ENCODE assay signal across 11 cellular contexts in the genomic region with DNA sequence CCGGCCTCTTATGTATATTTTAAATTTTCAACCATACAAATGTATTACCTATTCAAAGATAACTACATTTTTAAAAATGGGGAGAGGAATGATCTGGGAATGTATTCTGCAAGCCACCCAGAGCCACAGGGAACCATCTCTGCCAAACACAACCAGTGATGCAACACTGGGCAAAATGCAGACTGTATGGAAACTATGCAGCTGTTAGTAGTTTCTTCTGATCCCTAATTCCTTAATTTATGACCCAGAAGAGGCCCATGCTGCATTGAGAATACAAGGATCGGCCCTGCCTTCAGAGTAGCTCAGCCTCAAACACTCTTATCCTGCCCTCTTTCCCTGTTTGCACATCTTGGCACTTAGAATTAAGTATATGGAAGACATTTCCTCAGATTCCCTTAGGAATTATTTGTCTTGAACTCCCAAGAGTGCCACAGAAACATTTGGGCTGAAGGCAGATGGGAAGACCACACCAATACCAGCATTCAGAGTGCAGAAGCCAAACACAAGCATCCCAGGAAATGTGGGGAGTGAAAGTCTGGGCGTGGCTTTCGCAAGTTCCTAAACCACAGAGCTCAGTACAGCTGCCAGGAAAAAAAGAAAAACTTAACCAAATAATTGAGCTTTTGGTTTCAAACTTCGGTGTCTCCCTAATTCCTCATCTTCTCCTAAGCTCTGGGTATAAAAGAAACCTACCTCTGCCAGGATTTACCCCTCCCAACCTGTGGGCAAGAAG. TPM values are rescaled to one million over a fixed set of nuclear protein-coding genes. Genes with fewer than 3 reads are reported as not detected.
DNase-seq lines count a peak whose midpoint lies in the region; ATAC-seq, FAIRE-seq and TF ChIP-seq lines count a peak whose summit lies in the region.
"Had no signal": no experiment of that assay in that cellular context is flagged by ENCODE, and none has a peak within 500 bp of the region (broad histone marks: within the 10 kb centered on the region; RNA-seq: fewer than 3 reads in every experiment).

No MANE protein-coding gene starts in this region.

- H3K4me3 ChIP-seq in K562 (no peak overlapping the region), lower lobe of right lung (peak overlapping the region; percentile 23)

- H3K36me3 ChIP-seq in K562 (ENCODE audit: control insufficient read depth, insufficient read depth, low read length) = peaks cover 50% of the 10 kb centered on the region
- peaks cover 49% of the 10 kb centered on the region for H3K36me3 ChIP-seq in lower lobe of right lung

- H3K4me1 ChIP-seq in K562 (replicated peaks in 1 of 2; ENCODE audit: control insufficient read depth in 2 of 2, insufficient read depth in 2 of 2, low read length in 2 of 2) (peaks cover 0 to 9% of the 10 kb centered on the region in 2 experiments; a peak in 3 of 5 replicates), lower lobe of right lung (peaks cover 25% of the 10 kb centered on the region)

- no peak for TF ChIP-seq POLR2A in K562 (conservative IDR thresholded peaks at IDR 0.05)

- CTCF ChIA-PET in K562 (lab: Yijun Ruan, JAX; ENCODE audit: low intra/inter-chr PET ratio) = no interaction called here

- ATAC-seq in Right ventricle myocardium inferior = peak; percentile 58
- ATAC-seq in K562 = no peak
- ATAC-seq in lower lobe of right lung = peak; percentile 23 to 57
- no peak for ATAC-seq in GM19351 (IDR thresholded peaks at IDR 0.05; ENCODE audit: unreplicated experiment)

- no peaks in the 10 kb centered on the region for H3K9me3 ChIP-seq in K562 (replicated peaks; ENCODE audit: control insufficient read depth, insufficient read depth, low read depth, low read length)
- H3K9me3 ChIP-seq in lower lobe of right lung = no peaks in the 10 kb centered on the region

- no peak for TF ChIP-seq EP300 in K562 (IDR thresholded peaks at IDR 0.05; ENCODE audit: low read length)

- H3K27me3 ChIP-seq in K562 (ENCODE audit: control insufficient read depth in 2 of 2, insufficient read depth in 2 of 2, low read length in 2 of 2) (no peaks in the 10 kb centered on the region), lower lobe of right lung (ENCODE audit: low read depth) (no peaks in the 10 kb centered on the region)

- in situ Hi-C loops in K562 (cut with MboI) = no loop called here

- H2AFZ ChIP-seq in K562 (ENCODE audit: low read depth, low read length) = no peak overlapping the region

- POLR2A ChIA-PET in K562 (lab: Yijun Ruan, JAX) = interaction anchor here (0.6 to 0.9 kb wide), 2 partner anchors 19 to 858 kb away, joined by 3 read pairs; no protein-coding TSS in a partner anchor

- DNase-seq in Right ventricle myocardium inferior (ENCODE audit: missing footprints) = no peak
- no peak for DNase-seq in cardiac septum (ENCODE audit: low spot score)
- no peak for DNase-seq in K562 (ENCODE audit: extremely low read depth in 1 of 4, low spot score in 3 of 4)
- DNase-seq in lower lobe of right lung = no peak
- DNase-seq in NCI-H526 treated with DMSO at 0.1 percent for 48 hours (lab: John Stamatoyannopoulos, UW) = no peak
- no peak for DNase-seq in NCI-H510A (lab: John Stamatoyannopoulos, UW)
- DNase-seq in DMS53 treated with DMSO at 0.1 percent for 48 hours (lab: John Stamatoyannopoulos, UW; ENCODE audit: unreplicated experiment) = no peak
- DNase-seq: DMS79 treated with DMSO at 0.1 percent for 48 hours, kidney glomerular epithelial cell, NCI-H2029 treated with DMSO at 0.1 percent for 48 hours had no signal

- TF ChIP-seq RAD21 in K562 (CRISPR knock-in tag; conservative IDR thresholded peaks at IDR 0.05 in 1 of 2, IDR thresholded peaks at IDR 0.05 in 1 of 2) = no peak

- no peak for FAIRE-seq in K562 (lab: Jason Lieb, UNC)

- no peak overlapping the region for H3K9ac ChIP-seq in K562 (ENCODE audit: insufficient read depth in 1 of 2, low read depth in 2 of 2, low read length in 2 of 2)

- no peak overlapping the region for H3K4me2 ChIP-seq in K562 (ENCODE audit: insufficient read depth, low read length)

- no peaks in the 10 kb centered on the region for H4K20me1 ChIP-seq in K562 (replicated peaks; ENCODE audit: control insufficient read depth, insufficient read depth, low read length)

- TF ChIP-seq CTCF in K562 (IDR thresholded peaks at IDR 0.05 in 2 of 3, conservative IDR thresholded peaks at IDR 0.05 in 1 of 3; ENCODE audit: insufficient read depth in 2 of 3, low read depth in 1 of 3, low read length in 3 of 3) = no peak
- TF ChIP-seq CTCF in lower lobe of right lung (IDR thresholded peaks at IDR 0.05) = no peak

- H3K27ac ChIP-seq in K562 (ENCODE audit: extremely low read depth, low read depth, low read length) (no peak overlapping the region), lower lobe of right lung (peak overlapping the region; percentile 61)

- peaks cover 11% of the 10 kb centered on the region for H3K79me2 ChIP-seq in K562 (ENCODE audit: control insufficient read depth, insufficient read depth, low read length)

- 88% methylated on average over 5 of the region's 5 CpGs for WGBS in K562 (ENCODE audit: insufficient coverage, low coverage, missing lambda C conversion rate)

- no TSS peak for BruUV-seq in K562 (replicated peaks; lab: Mats Ljungman, UMichigan)

- no peaks in the 10 kb centered on the region for H3K9me1 ChIP-seq in K562 (ENCODE audit: control insufficient read depth, insufficient read depth, low read length)

- intact Hi-C loops in Right ventricle myocardium inferior (cut with DNase I) = no loop called here
- intact Hi-C loops in cardiac septum (cut with DNase I) = no loop called here
- intact Hi-C loops in K562 (cut with micrococcal nuclease) = no loop called here
- intact Hi-C loops in lower lobe of right lung (cut with DNase I) = no loop called here

RNA-seq across cellular contexts. Expression of gene SNUPN, which starts 5.3 kb away (rescaled TPM):
- total RNA-seq in Right ventricle myocardium inferior = 19.4 TPM
- 13.6 TPM for total RNA-seq in cardiac septum
- total RNA-seq in K562 (2011; cell fraction: chromatin; rRNA removed; ENCODE audit: low replicate concordance) = 34.5 and 36.5 TPM in 2 replicates
- 19.9 and 23.8 TPM in 2 replicates for total RNA-seq in K562 (2011; cell fraction: nucleolus; rRNA removed)
- total RNA-seq in K562 (2011; cell fraction: nucleoplasm; rRNA removed) = 23.1 and 26.6 TPM in 2 replicates
- 32.2 and 33.0 TPM in 2 replicates for total RNA-seq in K562 (2014; rRNA removed)
- 39.5 and 41.6 TPM in 2 replicates for total RNA-seq in K562 (2014; rRNA removed; fragmentation: Illumina TruSeq; extraction: Trizol)
- total RNA-seq in K562 (2015; rRNA removed; fragmentation: Illumina TruSeq; extraction: Trizol) = 36.9 and 40.0 TPM in 2 replicates
- 36.6 and 38.3 TPM in 2 replicates for total RNA-seq in K562 (2021)
- polyA plus RNA-seq in K562 (2011; rRNA removed) = 29.7 and 38.4 TPM in 2 replicates
- polyA plus RNA-seq in K562 (2011; cell fraction: cytosol; rRNA removed) = 17.4 and 23.6 TPM in 2 replicates
- polyA plus RNA-seq in K562 (2011; cell fraction: nucleus; rRNA removed) = 17.4 and 19.5 TPM in 2 replicates
- polyA plus RNA-seq in K562 (2012) = 29.0 and 35.1 TPM in 2 replicates
- polyA plus RNA-seq in K562 (2014; fragmentation: Illumina TruSeq; extraction: Trizol) = 40.9 and 45.0 TPM in 2 replicates
- 10 to 100 TPM; 69.3 to 78.3 TPM for polyA plus RNA-seq in K562 (2014; fragmentation: Nextera tagmentation; extraction: Ambion mirVana)
- polyA plus RNA-seq in K562 (2014; rRNA removed) = 38.0 and 42.5 TPM in 2 replicates
- 35.1 and 36.0 TPM in 2 replicates for polyA minus RNA-seq in K562 (2011; rRNA and poly(A)+ RNA removed)
- 16.3 and 20.6 TPM in 2 replicates for polyA minus RNA-seq in K562 (2011; cell fraction: cytosol; rRNA and poly(A)+ RNA removed)
- polyA minus RNA-seq in K562 (2011; cell fraction: nucleus; rRNA and poly(A)+ RNA removed) = 10.6 and 18.4 TPM in 2 replicates
- 21.7 TPM for total RNA-seq in lower lobe of right lung

RNA-seq across cellular contexts. Expression of gene IMP3, which starts 19.8 kb away (rescaled TPM):
- total RNA-seq in Right ventricle myocardium inferior (43.3 TPM), cardiac septum (30.0 TPM), K562 (2014; rRNA removed) (140 and 159 TPM in 2 replicates), K562 (2014; rRNA removed; fragmentation: Illumina TruSeq; extraction: Trizol) (74.4 and 74.6 TPM in 2 replicates), K562 (2015; rRNA removed; fragmentation: Illumina TruSeq; extraction: Trizol) (87.6 and 93.6 TPM in 2 replicates), K562 (2021) (113 and 124 TPM in 2 replicates), lower lobe of right lung (56.5 TPM)
- total RNA-seq in K562 (2011; cell fraction: chromatin; rRNA removed; ENCODE audit: low replicate concordance) = 30.2 and 42.6 TPM in 2 replicates
- 67.6 and 76.2 TPM in 2 replicates for total RNA-seq in K562 (2011; cell fraction: nucleolus; rRNA removed)
- total RNA-seq in K562 (2011; cell fraction: nucleoplasm; rRNA removed) = 56.2 and 65.3 TPM in 2 replicates
- polyA plus RNA-seq in K562 (2011; rRNA removed) (58.5 and 68.3 TPM in 2 replicates), K562 (2014; fragmentation: Illumina TruSeq; extraction: Trizol) (44.5 and 47.1 TPM in 2 replicates), K562 (2014; fragmentation: Nextera tagmentation; extraction: Ambion mirVana) (10 to 100 TPM; 14.5 to 15.5 TPM), K562 (2014; rRNA removed) (160 and 161 TPM in 2 replicates)
- polyA plus RNA-seq in K562 (2011; cell fraction: cytosol; rRNA removed) = 92.2 and 249 TPM in 2 replicates
- polyA plus RNA-seq in K562 (2011; cell fraction: nucleus; rRNA removed) = 55.6 and 61.8 TPM in 2 replicates
- polyA plus RNA-seq in K562 (2012) = 84.1 and 118 TPM in 2 replicates
- polyA minus RNA-seq in K562 (2011; rRNA and poly(A)+ RNA removed) = 15.4 and 19.4 TPM in 2 replicates
- 32.6 and 34.2 TPM in 2 replicates for polyA minus RNA-seq in K562 (2011; cell fraction: cytosol; rRNA and poly(A)+ RNA removed)
- polyA minus RNA-seq in K562 (2011; cell fraction: nucleus; rRNA and poly(A)+ RNA removed) = 26.5 and 42.5 TPM in 2 replicates

RNA-seq across cellular contexts. Expression of gene SNX33, which starts 27.5 kb away (rescaled TPM):
- total RNA-seq in Right ventricle myocardium inferior (13.3 TPM), cardiac septum (10.3 TPM), K562 (2014; rRNA removed) (10.0 and 13.0 TPM in 2 replicates), K562 (2014; rRNA removed; fragmentation: Illumina TruSeq; extraction: Trizol) (4.3 and 4.7 TPM in 2 replicates), K562 (2015; rRNA removed; fragmentation: Illumina TruSeq; extraction: Trizol) (8.3 and 8.8 TPM in 2 replicates), K562 (2021) (14.1 and 14.8 TPM in 2 replicates), lower lobe of right lung (28.9 TPM)
- total RNA-seq in K562 (2011; cell fraction: chromatin; rRNA removed; ENCODE audit: low replicate concordance) = 12.7 and 30.2 TPM in 2 replicates
- 20.0 and 22.7 TPM in 2 replicates for total RNA-seq in K562 (2011; cell fraction: nucleolus; rRNA removed)
- total RNA-seq in K562 (2011; cell fraction: nucleoplasm; rRNA removed) = 17.2 and 19.9 TPM in 2 replicates
- polyA plus RNA-seq in K562 (2011; rRNA removed) (7.9 and 8.2 TPM in 2 replicates), K562 (2014; fragmentation: Illumina TruSeq; extraction: Trizol) (10.1 TPM in 2 replicates), K562 (2014; fragmentation: Nextera tagmentation; extraction: Ambion mirVana) (1 to 10 TPM; 1.4 to 1.8 TPM), K562 (2014; rRNA removed) (7.5 and 8.3 TPM in 2 replicates)
- polyA plus RNA-seq in K562 (2011; cell fraction: cytosol; rRNA removed) = 9.2 and 11.6 TPM in 2 replicates
- polyA plus RNA-seq in K562 (2011; cell fraction: nucleus; rRNA removed) = 16.8 and 25.3 TPM in 2 replicates
- polyA plus RNA-seq in K562 (2012) = 11.0 and 16.8 TPM in 2 replicates
- 10.9 and 12.8 TPM in 2 replicates for polyA minus RNA-seq in K562 (2011; rRNA and poly(A)+ RNA removed)
- polyA minus RNA-seq in K562 (2011; cell fraction: cytosol; rRNA and poly(A)+ RNA removed) = 11.5 and 12.8 TPM in 2 replicates
- 10.5 and 12.7 TPM in 2 replicates for polyA minus RNA-seq in K562 (2011; cell fraction: nucleus; rRNA and poly(A)+ RNA removed)

RNA-seq across cellular contexts. Expression of gene PTPN9, which starts 41.1 kb away (rescaled TPM):
- 9.3 TPM for total RNA-seq in Right ventricle myocardium inferior
- 8.8 TPM for total RNA-seq in cardiac septum
- total RNA-seq in K562 (2011; cell fraction: chromatin; rRNA removed; ENCODE audit: low replicate concordance) = 24.8 and 25.7 TPM in 2 replicates
- 11.2 and 13.5 TPM in 2 replicates for total RNA-seq in K562 (2011; cell fraction: nucleolus; rRNA removed)
- 19.7 and 25.1 TPM in 2 replicates for total RNA-seq in K562 (2011; cell fraction: nucleoplasm; rRNA removed)
- total RNA-seq in K562 (2014; rRNA removed) = 7.4 and 14.4 TPM in 2 replicates
- total RNA-seq in K562 (2014; rRNA removed; fragmentation: Illumina TruSeq; extraction: Trizol) = 14.2 and 16.6 TPM in 2 replicates
- 15.4 and 16.5 TPM in 2 replicates for total RNA-seq in K562 (2015; rRNA removed; fragmentation: Illumina TruSeq; extraction: Trizol)
- 17.1 and 20.4 TPM in 2 replicates for total RNA-seq in K562 (2021)
- polyA plus RNA-seq in K562 (2011; rRNA removed) = 22.3 and 24.0 TPM in 2 replicates
- 31.5 and 33.8 TPM in 2 replicates for polyA plus RNA-seq in K562 (2011; cell fraction: cytosol; rRNA removed)
- 11.1 and 14.2 TPM in 2 replicates for polyA plus RNA-seq in K562 (2011; cell fraction: nucleus; rRNA removed)
- 15.8 and 27.6 TPM in 2 replicates for polyA plus RNA-seq in K562 (2012)
- 17.7 and 19.7 TPM in 2 replicates for polyA plus RNA-seq in K562 (2014; fragmentation: Illumina TruSeq; extraction: Trizol)
- polyA plus RNA-seq in K562 (2014; fragmentation: Nextera tagmentation; extraction: Ambion mirVana) = 1 to 10 TPM; 5.0 to 6.3 TPM
- 11.3 and 12.4 TPM in 2 replicates for polyA plus RNA-seq in K562 (2014; rRNA removed)
- 35.0 and 36.0 TPM in 2 replicates for polyA minus RNA-seq in K562 (2011; rRNA and poly(A)+ RNA removed)
- 12.7 and 14.1 TPM in 2 replicates for polyA minus RNA-seq in K562 (2011; cell fraction: cytosol; rRNA and poly(A)+ RNA removed)
- 3.4 and 8.6 TPM in 2 replicates for polyA minus RNA-seq in K562 (2011; cell fraction: nucleus; rRNA and poly(A)+ RNA removed)
- total RNA-seq in lower lobe of right lung = 31.4 TPM

Comparison
In these comparisons a context has a peak if more than half of its experiments do, and no peak if none do; other contexts are left out.
1. ATAC-seq: peak in Right ventricle myocardium inferior (single experiment) and lower lobe of right lung (2 of 2); none in K562 (single experiment) and GM19351 (single experiment).